In genomic region chr2:166032361-166032760, GRCh38 we compare ENCODE assay signal across 16 cellular contexts.
DNase-seq lines count a peak whose midpoint lies in the region; ATAC-seq, FAIRE-seq and TF ChIP-seq lines count a peak whose summit lies in the region.
"Had no signal": no experiment of that assay in that cellular context is flagged by ENCODE, and none has a peak within 500 bp of the region (broad histone marks: within the 10 kb centered on the region; RNA-seq: fewer than 3 reads in every experiment).

No MANE protein-coding gene starts in this region.

- H3K27me3 ChIP-seq in GM23248 (replicated peaks; ENCODE audit: insufficient read depth) (no peaks in the 10 kb centered on the region), astrocyte (ENCODE audit: insufficient read depth, low read length) (no peaks in the 10 kb centered on the region)
- H3K27me3 ChIP-seq: BLaER1 treated with 17β-estradiol and CSF1 and Interleukin-3, amounts not matched to agents 10 nM and 100 nM had no signal

- no peak for ATAC-seq in HG03520 (IDR thresholded peaks at IDR 0.05; ENCODE audit: unreplicated experiment)
- ATAC-seq: HCT116 had no signal

- peaks cover 16% of the 10 kb centered on the region for H3F3A ChIP-seq in GM23248 (ENCODE audit: insufficient read depth)

- H3K79me2 ChIP-seq in GM23248 (ENCODE audit: insufficient read depth): no peaks in the 10 kb centered on the region
- no peaks in the 10 kb centered on the region for H3K79me2 ChIP-seq in astrocyte (ENCODE audit: insufficient read depth, low read length)

- H3K27ac ChIP-seq in GM23248: no peak overlapping the region
- H3K27ac ChIP-seq in astrocyte (ENCODE audit: low read depth, low read length): no peak overlapping the region
- H3K27ac ChIP-seq: BLaER1 treated with 17β-estradiol and CSF1 and Interleukin-3, amounts not matched to agents 10 nM and 100 nM had no signal

- no peaks in the 10 kb centered on the region for H3K9me3 Mint-ChIP-seq in astrocyte (ENCODE audit: unreplicated experiment)
- H3K9me3 Mint-ChIP-seq: CD4-positive, CD25-positive, alpha-beta regulatory T cell had no signal

- H3K4me2 ChIP-seq in GM23248 (ENCODE audit: unreplicated experiment) (peak overlapping the region; percentile 4), astrocyte (ENCODE audit: low read length) (no peak overlapping the region)
- H3K4me2 ChIP-seq: BLaER1 treated with 17β-estradiol and CSF1 and Interleukin-3, amounts not matched to agents 10 nM and 100 nM had no signal

- H2AFZ ChIP-seq in GM23248 (no peak overlapping the region), astrocyte (ENCODE audit: low read depth, low read length) (no peak overlapping the region)

- H3K4me3 Mint-ChIP-seq in astrocyte (ENCODE audit: unreplicated experiment): no peak overlapping the region
- H3K4me3 Mint-ChIP-seq: CD4-positive, CD25-positive, alpha-beta regulatory T cell had no signal

- FAIRE-seq in astrocyte (lab: Jason Lieb, UNC): no peak
- FAIRE-seq: GM19239 had no signal

- H3K4me3 ChIP-seq in GM23248 (no peak overlapping the region), astrocyte (ENCODE audit: insufficient read depth, low read depth, low read length) (no peak overlapping the region)
- H3K4me3 ChIP-seq: BLaER1 treated with 17β-estradiol and CSF1 and Interleukin-3, amounts not matched to agents 10 nM and 100 nM had no signal

- H3K27ac Mint-ChIP-seq in astrocyte (ENCODE audit: unreplicated experiment): no peak overlapping the region
- H3K27ac Mint-ChIP-seq: CD4-positive, CD25-positive, alpha-beta regulatory T cell had no signal

- H3K9me2 ChIP-seq in GM23248 (ENCODE audit: insufficient read depth): no peaks in the 10 kb centered on the region

- H3K36me3 Mint-ChIP-seq in astrocyte (ENCODE audit: low read depth, unreplicated experiment): no peaks in the 10 kb centered on the region
- H3K36me3 Mint-ChIP-seq: CD4-positive, CD25-positive, alpha-beta regulatory T cell had no signal

- H3K27me3 Mint-ChIP-seq in astrocyte (ENCODE audit: low read depth, unreplicated experiment): no peaks in the 10 kb centered on the region
- H3K27me3 Mint-ChIP-seq: CD4-positive, CD25-positive, alpha-beta regulatory T cell had no signal

- peak; percentile 58 for DNase-seq in GM23248
- DNase-seq in astrocyte (ENCODE audit: low read depth): peak; percentile 2
- DNase-seq in fibroblast of gingiva (ENCODE audit: low read depth): peak; percentile 47
- peak; percentile 21 for DNase-seq in iris pigment epithelial cell (ENCODE audit: low read depth)
- DNase-seq in Kasumi-1 (lab: John Stamatoyannopoulos, UW): no peak
- DNase-seq in hippocampal formation (lab: John Stamatoyannopoulos, UW): no peak
- no peak for DNase-seq in activated CD4-positive, alpha-beta T cell treated with anti-CD3 and anti-CD28 coated beads, Interleukin-2, amount 50 U/mL, for 1 hour
- DNase-seq: 8988T; ACHN; CD4-positive, CD25-positive, alpha-beta regulatory T cell; DMS53; GF-D8 had no signal

- H3K9ac ChIP-seq in GM23248: no peak overlapping the region
- no peak overlapping the region for H3K9ac ChIP-seq in astrocyte (ENCODE audit: low read length)
- H3K9ac ChIP-seq: BLaER1 treated with 17β-estradiol and CSF1 and Interleukin-3, amounts not matched to agents 10 nM and 100 nM had no signal

- H4K20me1 ChIP-seq in GM23248 (ENCODE audit: insufficient read depth): no peaks in the 10 kb centered on the region
- H4K20me1 ChIP-seq in astrocyte (ENCODE audit: insufficient read depth, low read length): no peaks in the 10 kb centered on the region
- H4K20me1 ChIP-seq: BLaER1 treated with 17β-estradiol and CSF1 and Interleukin-3, amounts not matched to agents 10 nM and 100 nM had no signal

- H3K4me1 Mint-ChIP-seq in astrocyte (ENCODE audit: low read depth, unreplicated experiment): peaks cover 6% of the 10 kb centered on the region
- H3K4me1 Mint-ChIP-seq: CD4-positive, CD25-positive, alpha-beta regulatory T cell had no signal

- H3K9me3 ChIP-seq in GM23248 (ENCODE audit: low read depth): no peaks in the 10 kb centered on the region
- no peaks in the 10 kb centered on the region for H3K9me3 ChIP-seq in astrocyte (ENCODE audit: insufficient read depth, low read depth, low read length)
- H3K9me3 ChIP-seq: BLaER1 treated with 17β-estradiol and CSF1 and Interleukin-3, amounts not matched to agents 10 nM and 100 nM had no signal

- H3K36me3 ChIP-seq in GM23248 (ENCODE audit: low read depth) (no peaks in the 10 kb centered on the region), astrocyte (ENCODE audit: insufficient read depth, low read length) (no peaks in the 10 kb centered on the region)
- H3K36me3 ChIP-seq: BLaER1 treated with 17β-estradiol and CSF1 and Interleukin-3, amounts not matched to agents 10 nM and 100 nM had no signal

- no peak for TF ChIP-seq CTCF in astrocyte (IDR thresholded peaks at IDR 0.05; ENCODE audit: insufficient read depth, low read depth, low read length)

- 0% methylated on average over 1 of the region's 1 CpG for WGBS in GM23248 (ENCODE audit: low coverage in 1 of 2, low lambda C conversion rate in 2 of 2, missing lambda C conversion rate in 2 of 2), 2 experiments

- in situ Hi-C loops in GM23248 (cut with MboI): no loop called here

- H3K4me1 ChIP-seq in GM23248 (ENCODE audit: insufficient read depth): peaks cover 32% of the 10 kb centered on the region
- peaks cover 3% of the 10 kb centered on the region for H3K4me1 ChIP-seq in astrocyte (ENCODE audit: insufficient read depth, low read length)
- H3K4me1 ChIP-seq: BLaER1 treated with 17β-estradiol and CSF1 and Interleukin-3, amounts not matched to agents 10 nM and 100 nM had no signal

Comparison
In these comparisons a context has a peak if more than half of its experiments do, and no peak if none do; other contexts are left out.
1. DNase-seq: peak in GM23248 (single experiment), astrocyte (single experiment), fibroblast of gingiva (single experiment) and iris pigment epithelial cell (single experiment); none in Kasumi-1 (0 of 2), hippocampal formation (0 of 2) and activated CD4-positive, alpha-beta T cell treated with anti-CD3 and anti-CD28 coated beads, Interleukin-2, amount 50 U/mL, for 1 hour (single experiment).